ENCODE assay signal across 7 cellular contexts in genomic region chr6:75602897-75603395, GRCh38. TPM values are rescaled to one million over a fixed set of nuclear protein-coding genes. Genes with fewer than 3 reads are reported as not detected.
DNase-seq lines count a peak whose midpoint lies in the region; ATAC-seq and TF ChIP-seq lines count a peak whose summit lies in the region.

No MANE protein-coding gene starts in this region.

- H3T11ph ChIP-seq in H9 (ENCODE audit: low read length): no peak overlapping the region

- peak overlapping the region; percentile 98 to 100 (median 99) for H3K27ac Mint-ChIP-seq in H9
- peak overlapping the region; percentile 97 for H3K27ac Mint-ChIP-seq in endodermal cell
- peak overlapping the region; percentile 99 for H3K27ac Mint-ChIP-seq in neural crest cell (ENCODE audit: unreplicated experiment)

- DNase-seq in H9 (no peak), NCI-H526 treated with DMSO at 0.1 percent for 48 hours (lab: John Stamatoyannopoulos, UW) (peak; percentile 44), endodermal cell (no peak), neural crest cell (ENCODE audit: low read depth, low spot score) (no peak), NCI-H774 (lab: John Stamatoyannopoulos, UW) (no peak), GM19238 (ENCODE audit: insufficient read length, low spot score) (no peak)

- H3K9me3 ChIP-seq in H9 (ENCODE audit: control insufficient read depth, low read depth, low read length) (no peaks in the 10 kb centered on the region), endodermal cell (ENCODE audit: control insufficient read depth, low read length) (no peaks in the 10 kb centered on the region)

- peak; percentile 39 for ATAC-seq in GM18517 (IDR thresholded peaks at IDR 0.05; ENCODE audit: unreplicated experiment)

- no peak overlapping the region for H2BK20ac ChIP-seq in H9 (ENCODE audit: low read depth, low read length, poor library complexity, severe bottlenecking)

- H2BK120ac ChIP-seq in H9 (ENCODE audit: low read depth, low read length, poor library complexity, severe bottlenecking): peak overlapping the region; percentile 94

- H3K9me3 Mint-ChIP-seq in H9 (peaks cover 0 to 3% of the 10 kb centered on the region in 2 experiments; a peak in 1 of 5 replicates), endodermal cell (no peaks in the 10 kb centered on the region), neural crest cell (no peaks in the 10 kb centered on the region)

- peaks cover 12% of the 10 kb centered on the region for H3K36me3 ChIP-seq in endodermal cell (ENCODE audit: control insufficient read depth, insufficient read depth, low read length)

- H2BK15ac ChIP-seq in H9 (ENCODE audit: low read depth, low read length): no peak overlapping the region

- peaks cover 46% of the 10 kb centered on the region for H3K79me2 ChIP-seq in H9 (ENCODE audit: insufficient read depth, low read length)

- peak overlapping the region; percentile 44 for H3K27ac ChIP-seq in H9 (ENCODE audit: insufficient read length, low read depth, low read length)
- H3K27ac ChIP-seq in endodermal cell (ENCODE audit: low read depth, low read length): peak overlapping the region; percentile 98

- peak overlapping the region; percentile 100; the same call in 1 of the 2 replicates for H3K14ac ChIP-seq in H9 (ENCODE audit: insufficient read depth, low read length)

- no peak overlapping the region for H4K5ac ChIP-seq in H9 (ENCODE audit: insufficient read length, low read depth, low read length)

- no peaks in the 10 kb centered on the region; the same call in 1 of the 2 replicates for H3K4me1 ChIP-seq in H9 (ENCODE audit: insufficient read depth, low read length)
- H3K4me1 ChIP-seq in endodermal cell (ENCODE audit: control insufficient read depth, insufficient read depth, low read length): no peaks in the 10 kb centered on the region

- H3K9ac ChIP-seq in H9 (ENCODE audit: extremely low read depth, insufficient read length, low read length): peak overlapping the region; percentile 98
- peak overlapping the region; percentile 95 for H3K9ac ChIP-seq in endodermal cell (ENCODE audit: extremely low read depth, low read length, poor library complexity, severe bottlenecking)

- no peak overlapping the region for H2BK12ac ChIP-seq in H9 (ENCODE audit: insufficient read length, low read depth, low read length)

- no peak overlapping the region for H3K18ac ChIP-seq in H9 (ENCODE audit: insufficient read length, low read depth, low read length)

- TF ChIP-seq CTCF in H9 (conservative IDR thresholded peaks at IDR 0.05) (no peak), endodermal cell (conservative IDR thresholded peaks at IDR 0.05) (no peak), neural crest cell (conservative IDR thresholded peaks at IDR 0.05) (no peak)

- no peak overlapping the region for H2BK5ac ChIP-seq in H9 (ENCODE audit: insufficient read length, low read length)

- H2AFZ ChIP-seq in H9 (ENCODE audit: low read length): no peak overlapping the region

- H3K27me3 ChIP-seq in H9 (ENCODE audit: insufficient read depth, low read length): no peaks in the 10 kb centered on the region
- H3K27me3 ChIP-seq in endodermal cell (ENCODE audit: control insufficient read depth, insufficient read depth, low read length, poor library complexity, severe bottlenecking): no peaks in the 10 kb centered on the region

- H3K27me3 Mint-ChIP-seq in H9 (ENCODE audit: low read depth) (no peaks in the 10 kb centered on the region), endodermal cell (ENCODE audit: insufficient read depth) (no peaks in the 10 kb centered on the region), neural crest cell (ENCODE audit: low read depth) (no peaks in the 10 kb centered on the region)

- peak overlapping the region; percentile 89 for H3K4me2 ChIP-seq in H9 (ENCODE audit: insufficient read depth, insufficient read length, low read length)

- H3K56ac ChIP-seq in H9 (ENCODE audit: insufficient read length, low read depth, low read length): no peak overlapping the region

- peaks cover 5% of the 10 kb centered on the region for H3K23me2 ChIP-seq in H9 (ENCODE audit: insufficient read length, low read depth, low read length, poor library complexity, severe bottlenecking)

- H3K23ac ChIP-seq in H9 (ENCODE audit: insufficient read length, low read depth, low read length): no peak overlapping the region

- H3K36me3 Mint-ChIP-seq in H9 (ENCODE audit: insufficient read depth in 1 of 3, low read depth in 3 of 3) (peaks cover 0 to 13% (median 6%) of the 10 kb centered on the region in 3 experiments; a peak in 3 of 7 replicates), endodermal cell (ENCODE audit: low read depth) (peaks cover 11% of the 10 kb centered on the region), neural crest cell (ENCODE audit: low read depth) (peaks cover 4% of the 10 kb centered on the region)

- no peak overlapping the region for H4K8ac ChIP-seq in H9 (replicated peaks; ENCODE audit: insufficient read length, low read depth, low read length)

- H3K4me3 Mint-ChIP-seq in H9: peak overlapping the region; percentile 97 to 98
- peak overlapping the region; percentile 96 for H3K4me3 Mint-ChIP-seq in endodermal cell
- peak overlapping the region; percentile 99 for H3K4me3 Mint-ChIP-seq in neural crest cell

- no CpG with 5 or more reads among the region's 3 CpGs for WGBS in H9 (ENCODE audit: extremely low coverage, insufficient read length, low lambda C conversion rate)
- 2 to 6% methylated on average over 3 of the region's 3 CpGs for WGBS in endodermal cell (ENCODE audit: insufficient coverage in 1 of 2, insufficient read length in 1 of 2), 2 experiments

- no peak overlapping the region for H2AK5ac ChIP-seq in H9 (ENCODE audit: insufficient read length, low read length)

- peaks cover 3% of the 10 kb centered on the region for H3K79me1 ChIP-seq in H9 (ENCODE audit: insufficient read depth, low read depth, low read length, poor library complexity, severe bottlenecking)

- no peak overlapping the region for H4K91ac ChIP-seq in H9 (ENCODE audit: insufficient read length, low read depth, low read length)

- peaks cover 34 to 41% of the 10 kb centered on the region in 2 experiments for H3K4me1 Mint-ChIP-seq in H9
- H3K4me1 Mint-ChIP-seq in endodermal cell: peaks cover 27% of the 10 kb centered on the region
- H3K4me1 Mint-ChIP-seq in neural crest cell: peaks cover 46% of the 10 kb centered on the region

- no peak overlapping the region for H3K4ac ChIP-seq in H9 (ENCODE audit: low read depth, low read length)

- H3K4me3 ChIP-seq in endodermal cell (ENCODE audit: low read length): peak overlapping the region; percentile 99

- H4K20me1 ChIP-seq in H9 (ENCODE audit: control insufficient read depth, insufficient read depth, insufficient read length): no peaks in the 10 kb centered on the region

RNA-seq across cellular contexts. Expression of gene SENP6, which starts 1.3 kb away (rescaled TPM):
- total RNA-seq in H9 (2021) (115 and 116 TPM in 2 replicates), endodermal cell (100 to 1,000 TPM; 101 to 113 TPM), neural crest cell (95.2 and 96.5 TPM in 2 replicates)
- 80.9 TPM for polyA plus RNA-seq in endodermal cell (2013, experiment 1 of 2)
- polyA plus RNA-seq in endodermal cell (2013, experiment 2 of 2): 78.3 TPM
